Comparison of ENCODE assay signal across 16 cellular contexts in the genomic region with DNA sequence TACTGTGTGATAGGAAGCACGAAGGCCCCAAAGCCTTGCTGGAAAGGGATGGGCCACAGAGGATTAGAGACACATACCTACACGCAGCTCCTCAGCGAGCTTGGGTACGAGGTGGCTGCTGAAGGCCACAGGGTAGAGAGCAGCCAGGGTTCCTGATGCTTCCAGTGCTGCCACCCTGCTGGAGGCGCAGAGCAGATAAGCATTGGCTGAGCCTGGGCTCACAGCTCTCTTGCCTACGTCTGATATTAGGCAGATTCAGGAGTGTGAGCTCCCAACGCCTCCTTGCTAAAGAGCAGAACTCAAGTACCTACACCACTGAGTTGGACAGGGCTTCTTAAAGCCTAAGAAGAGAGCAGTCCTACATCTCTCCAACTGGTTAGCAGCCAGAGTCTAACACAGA.
"Had no signal": no experiment of that assay in that cellular context is flagged by ENCODE, and none has a peak within 500 bp of the region (broad histone marks: within the 10 kb centered on the region; RNA-seq: fewer than 3 reads in every experiment).

No MANE protein-coding gene starts in this region.

- H3K9me3 Mint-ChIP-seq: activated CD4-positive, alpha-beta memory T cell treated with anti-CD3 and anti-CD28 coated beads, Interleukin-2, amount 10 ng/mL, durations not matched to agents 7 days and 5 days; activated naive CD8-positive, alpha-beta T cell treated with anti-CD3 and anti-CD28 coated beads, Interleukin-2, amount 10 ng/mL, durations not matched to agents 7 days and 5 days; activated T-cell treated with anti-CD3 and anti-CD28 coated beads, Interleukin-2, amount 50 U/mL, for 72 hours; endodermal cell had no signal

- ATAC-seq: activated CD4-positive, alpha-beta T cell treated with anti-CD3 and anti-CD28 coated beads for 36 hours; activated T-cell treated with anti-CD3 and anti-CD28 coated beads, Interleukin-2, amount 50 U/mL, for 72 hours; gastroesophageal sphincter; left lobe of liver; sciatic nerve had no signal

- H3K4me3 ChIP-seq: dorsolateral prefrontal cortex, gastroesophageal sphincter, psoas muscle, spleen, thyroid gland had no signal

- H3K4me3 Mint-ChIP-seq: activated CD4-positive, alpha-beta memory T cell treated with anti-CD3 and anti-CD28 coated beads, Interleukin-2, amount 10 ng/mL, durations not matched to agents 7 days and 5 days; activated CD4-positive, alpha-beta T cell treated with anti-CD3 and anti-CD28 coated beads for 36 hours; activated naive CD8-positive, alpha-beta T cell treated with anti-CD3 and anti-CD28 coated beads, Interleukin-2, amount 10 ng/mL, durations not matched to agents 7 days and 5 days; activated T-cell treated with anti-CD3 and anti-CD28 coated beads, Interleukin-2, amount 50 U/mL, for 72 hours; endodermal cell had no signal

- H3K27me3 Mint-ChIP-seq: activated CD4-positive, alpha-beta memory T cell treated with anti-CD3 and anti-CD28 coated beads, Interleukin-2, amount 10 ng/mL, durations not matched to agents 7 days and 5 days; activated CD4-positive, alpha-beta T cell treated with anti-CD3 and anti-CD28 coated beads for 36 hours; activated naive CD8-positive, alpha-beta T cell treated with anti-CD3 and anti-CD28 coated beads, Interleukin-2, amount 10 ng/mL, durations not matched to agents 7 days and 5 days had no signal

- H3K27me3 ChIP-seq: dorsolateral prefrontal cortex, gastroesophageal sphincter, spleen, thyroid gland had no signal

- H3K27ac Mint-ChIP-seq: activated CD4-positive, alpha-beta memory T cell treated with anti-CD3 and anti-CD28 coated beads, Interleukin-2, amount 10 ng/mL, durations not matched to agents 7 days and 5 days; activated CD4-positive, alpha-beta T cell treated with anti-CD3 and anti-CD28 coated beads for 36 hours; activated naive CD8-positive, alpha-beta T cell treated with anti-CD3 and anti-CD28 coated beads, Interleukin-2, amount 10 ng/mL, durations not matched to agents 7 days and 5 days; endodermal cell had no signal

- H3K4me1 Mint-ChIP-seq: activated CD4-positive, alpha-beta memory T cell treated with anti-CD3 and anti-CD28 coated beads, Interleukin-2, amount 10 ng/mL, durations not matched to agents 7 days and 5 days; activated CD4-positive, alpha-beta T cell treated with anti-CD3 and anti-CD28 coated beads for 36 hours; activated naive CD8-positive, alpha-beta T cell treated with anti-CD3 and anti-CD28 coated beads, Interleukin-2, amount 10 ng/mL, durations not matched to agents 7 days and 5 days; endodermal cell had no signal

- H3K4me1 ChIP-seq: thyroid gland had no signal

- H3K9me3 ChIP-seq: gastroesophageal sphincter, psoas muscle, spleen, thyroid gland had no signal

- DNase-seq: activated CD4-positive, alpha-beta memory T cell treated with anti-CD3 and anti-CD28 coated beads, Interleukin-2, amount 10 ng/mL, durations not matched to agents 7 days and 5 days; activated CD4-positive, alpha-beta T cell treated with anti-CD3 and anti-CD28 coated beads for 36 hours; activated gamma-delta T cell; activated naive CD8-positive, alpha-beta T cell treated with anti-CD3 and anti-CD28 coated beads, Interleukin-2, amount 10 ng/mL, durations not matched to agents 7 days and 5 days; activated T-cell treated with anti-CD3 and anti-CD28 coated beads, Interleukin-2, amount 50 U/mL, for 72 hours; aorta; dorsolateral prefrontal cortex; endodermal cell; erythroblast; psoas muscle; spleen; T-helper 2 cell; thyroid gland had no signal
